Comparison of ENCODE assay signal across 10 cellular contexts in genomic region chr3:128649264-128649663, GRCh38. TPM values are rescaled to one million over a fixed set of nuclear protein-coding genes. Genes with fewer than 3 reads are reported as not detected.
A peak's percentile ranks its signal among the peaks of the same experiment; 100 is the strongest.
DNase-seq lines count a peak whose midpoint lies in the region; ATAC-seq, FAIRE-seq and TF ChIP-seq lines count a peak whose summit lies in the region.
"Had no signal": no experiment of that assay in that cellular context is flagged by ENCODE, and none has a peak within 500 bp of the region (broad histone marks: within the 10 kb centered on the region; RNA-seq: fewer than 3 reads in every experiment).

No MANE protein-coding gene starts in this region.

- H3K4me3 ChIP-seq in iPS-18c (ENCODE audit: insufficient read depth, low read depth, low read length) (peak overlapping the region; percentile 100; the same call in 1 of the 2 replicates), testis (peak overlapping the region; percentile 100)

- no peak for DNase-seq in activated CD4-positive, alpha-beta T cell treated with anti-CD3 and anti-CD28 coated beads for 36 hours
- DNase-seq in activated CD4-positive, alpha-beta T cell treated with anti-CD3 and anti-CD28 coated beads, Interleukin-2, amount 50 U/mL, for 48 hours = no peak
- DNase-seq in activated CD8-positive, alpha-beta T cell treated with anti-CD3 and anti-CD28 coated beads, Interleukin-2, amount 10 ng/mL, durations not matched to agents 7 days and 5 days = no peak
- DNase-seq in testis (no peak), iPS-NIHi11 (ENCODE audit: low spot score) (no peak), activated gamma-delta T cell treated with Interleukin-2 at 50 U/mL for 16 hours (no peak), H54 (ENCODE audit: insufficient read length, low spot score) (no peak)
- DNase-seq: DMS153, kidney glomerular epithelial cell had no signal

- peaks cover 40% of the 10 kb centered on the region for H3K4me1 Mint-ChIP-seq in activated CD4-positive, alpha-beta T cell treated with anti-CD3 and anti-CD28 coated beads for 36 hours
- H3K4me1 Mint-ChIP-seq in activated CD8-positive, alpha-beta T cell treated with anti-CD3 and anti-CD28 coated beads, Interleukin-2, amount 10 ng/mL, durations not matched to agents 7 days and 5 days (ENCODE audit: low read depth) = peaks cover 37% of the 10 kb centered on the region

- no peak for ATAC-seq in activated CD4-positive, alpha-beta T cell treated with anti-CD3 and anti-CD28 coated beads for 36 hours
- no peak for ATAC-seq in activated CD8-positive, alpha-beta T cell treated with anti-CD3 and anti-CD28 coated beads, Interleukin-2, amount 10 ng/mL, durations not matched to agents 7 days and 5 days

- no peaks in the 10 kb centered on the region for H3K36me3 ChIP-seq in testis (ENCODE audit: low read depth, missing control alignments)

- TF ChIP-seq POLR2A in testis (IDR thresholded peaks at IDR 0.05) (no peak), H54 (IDR thresholded peaks at IDR 0.05; ENCODE audit: low read depth, low read length) (no peak)

- no peaks in the 10 kb centered on the region for H3K27me3 ChIP-seq in testis

- H3K36me3 Mint-ChIP-seq in activated CD4-positive, alpha-beta T cell treated with anti-CD3 and anti-CD28 coated beads for 36 hours (ENCODE audit: low read depth) = peaks cover 26% of the 10 kb centered on the region
- peaks cover 27% of the 10 kb centered on the region for H3K36me3 Mint-ChIP-seq in activated CD8-positive, alpha-beta T cell treated with anti-CD3 and anti-CD28 coated beads, Interleukin-2, amount 10 ng/mL, durations not matched to agents 7 days and 5 days (ENCODE audit: low read depth)

- H3K4me1 ChIP-seq in testis = peaks cover 9% of the 10 kb centered on the region

- peak overlapping the region; percentile 81 for H3K4me3 Mint-ChIP-seq in activated CD4-positive, alpha-beta T cell treated with anti-CD3 and anti-CD28 coated beads for 36 hours
- peak overlapping the region; percentile 88 for H3K4me3 Mint-ChIP-seq in activated CD8-positive, alpha-beta T cell treated with anti-CD3 and anti-CD28 coated beads, Interleukin-2, amount 10 ng/mL, durations not matched to agents 7 days and 5 days

- WGBS in testis, 2 donors = 14 to 16% methylated on average over 6 of the region's 6 CpGs

- TF ChIP-seq CTCF in testis (IDR thresholded peaks at IDR 0.05) = no peak

- peaks cover 3% of the 10 kb centered on the region for H3K9me3 ChIP-seq in iPS-18c (ENCODE audit: control insufficient read depth, insufficient read depth, low read length)
- no peaks in the 10 kb centered on the region for H3K9me3 ChIP-seq in testis

- peak overlapping the region; percentile 71 for H3K27ac Mint-ChIP-seq in activated CD4-positive, alpha-beta T cell treated with anti-CD3 and anti-CD28 coated beads for 36 hours
- peak overlapping the region; percentile 89 for H3K27ac Mint-ChIP-seq in activated CD8-positive, alpha-beta T cell treated with anti-CD3 and anti-CD28 coated beads, Interleukin-2, amount 10 ng/mL, durations not matched to agents 7 days and 5 days

- no peak for FAIRE-seq in H54 (lab: Jason Lieb, UNC)

- no peaks in the 10 kb centered on the region for H3K27me3 Mint-ChIP-seq in activated CD4-positive, alpha-beta T cell treated with anti-CD3 and anti-CD28 coated beads for 36 hours
- H3K27me3 Mint-ChIP-seq in activated CD8-positive, alpha-beta T cell treated with anti-CD3 and anti-CD28 coated beads, Interleukin-2, amount 10 ng/mL, durations not matched to agents 7 days and 5 days (ENCODE audit: low read depth) = no peaks in the 10 kb centered on the region

- no peaks in the 10 kb centered on the region for H3K9me3 Mint-ChIP-seq in activated CD4-positive, alpha-beta T cell treated with anti-CD3 and anti-CD28 coated beads for 36 hours (ENCODE audit: low read depth)
- no peaks in the 10 kb centered on the region for H3K9me3 Mint-ChIP-seq in activated CD8-positive, alpha-beta T cell treated with anti-CD3 and anti-CD28 coated beads, Interleukin-2, amount 10 ng/mL, durations not matched to agents 7 days and 5 days (ENCODE audit: insufficient read depth)

- CTCF ChIA-PET in activated CD4-positive, alpha-beta T cell treated with anti-CD3 and anti-CD28 coated beads for 36 hours (lab: Charles Lee) = interaction anchor here (0.6 to 1.5 kb wide), 5 partner anchors 11 to 151 kb away, joined by 3 to 7 read pairs (median 3); no protein-coding TSS in a partner anchor
- CTCF ChIA-PET in activated CD8-positive, alpha-beta T cell treated with anti-CD3 and anti-CD28 coated beads, Interleukin-2, amount 10 ng/mL, durations not matched to agents 7 days and 5 days (lab: Charles Lee) = interaction anchor here (0.6 to 2.3 kb wide), 5 partner anchors 10 to 653 kb away, joined by 3 to 12 read pairs (median 9); no protein-coding TSS in a partner anchor

- peak overlapping the region in 1 of 2 donors; percentile 99 for H3K27ac ChIP-seq in testis

- POLR2A ChIA-PET in activated CD4-positive, alpha-beta T cell treated with anti-CD3 and anti-CD28 coated beads for 36 hours (lab: Charles Lee) = interaction anchor here (0.6 to 0.8 kb wide), 3 partner anchors 31 to 955 kb away, joined by 3 read pairs; no protein-coding TSS in a partner anchor
- POLR2A ChIA-PET in activated CD8-positive, alpha-beta T cell treated with anti-CD3 and anti-CD28 coated beads, Interleukin-2, amount 10 ng/mL, durations not matched to agents 7 days and 5 days (lab: Charles Lee) = interaction anchor here (0.6 to 2.7 kb wide), 4 partner anchors 11 to 667 kb away, joined by 3 to 15 read pairs (median 3); a partner anchor contains a TSS

- intact Hi-C loops in activated CD4-positive, alpha-beta T cell treated with anti-CD3 and anti-CD28 coated beads for 36 hours (cut with DNase I, micrococcal nuclease) = no loop called here
- intact Hi-C loops in testis (cut with DNase I; ENCODE audit: low total_unique reads) = no loop called here

RNA-seq across cellular contexts. Expression of gene RPN1, which starts 1.4 kb away (rescaled TPM):
- total RNA-seq in activated CD4-positive, alpha-beta T cell treated with anti-CD3 and anti-CD28 coated beads for 36 hours = 100 to 1,000 TPM; 138 to 153 TPM
- 100 to 1,000 TPM; 157 to 162 TPM for total RNA-seq in activated CD8-positive, alpha-beta T cell treated with anti-CD3 and anti-CD28 coated beads, Interleukin-2, amount 10 ng/mL, durations not matched to agents 7 days and 5 days
- total RNA-seq in testis = 100 to 1,000 TPM; 200 to 259 TPM
- polyA plus RNA-seq in testis (ENCODE audit: insufficient read depth, low read depth, low replicate concordance) = 266 TPM
